7 cellular contexts compared by ENCODE assay signal in genomic region chr4:4542824-4543485, GRCh38.
DNase-seq lines count a peak whose midpoint lies in the region; ATAC-seq and TF ChIP-seq lines count a peak whose summit lies in the region.

No MANE protein-coding gene starts in this region.

- no peaks in the 10 kb centered on the region for H3K4me1 ChIP-seq in NT2/D1 (ENCODE audit: insufficient read depth, insufficient read length)

- peak overlapping the region; percentile 95 for H3K9ac ChIP-seq in NT2/D1 (ENCODE audit: insufficient read length, low read depth)

- peaks cover 24% of the 10 kb centered on the region for H3K36me3 ChIP-seq in NT2/D1 (ENCODE audit: insufficient read depth, insufficient read length, low read length)

- ATAC-seq in HG03521 (IDR thresholded peaks at IDR 0.05; ENCODE audit: unreplicated experiment), result no peak

- DNase-seq in GM12864 (ENCODE audit: low read depth), result no peak
- DNase-seq in NT2/D1 (ENCODE audit: low read depth, low spot score), result no peak
- DNase-seq in epithelial cell of esophagus (ENCODE audit: low read depth), result peak; percentile 8
- no peak for DNase-seq in retinal pigment epithelial cell (ENCODE audit: low read depth)
- DNase-seq in effector CD4-positive, alpha-beta T cell, result no peak
- no peak for DNase-seq in GM19240 (ENCODE audit: insufficient read length, low spot score)

- H3K4me3 ChIP-seq in GM12864 (ENCODE audit: low read depth, low read length), result peak overlapping the region; percentile 94
- H3K4me3 ChIP-seq in NT2/D1 (ENCODE audit: insufficient read length, low read depth), result peak overlapping the region; percentile 86
- H3K4me3 ChIP-seq in epithelial cell of esophagus (ENCODE audit: low read length), result peak overlapping the region; percentile 98
- peak overlapping the region; percentile 95 for H3K4me3 ChIP-seq in retinal pigment epithelial cell (ENCODE audit: low read length)

- no peaks in the 10 kb centered on the region for H3K9me3 ChIP-seq in NT2/D1 (ENCODE audit: insufficient read depth, low read length)

- no peak for TF ChIP-seq CTCF in GM12864 (IDR thresholded peaks at IDR 0.05; ENCODE audit: low read depth, low read length, missing control alignments)
- no peak for TF ChIP-seq CTCF in epithelial cell of esophagus (IDR thresholded peaks at IDR 0.05; ENCODE audit: insufficient read depth, low read depth, low read length, missing control alignments)
- no peak for TF ChIP-seq CTCF in retinal pigment epithelial cell (conservative IDR thresholded peaks at IDR 0.05; ENCODE audit: low read depth, low read length)

- no peaks in the 10 kb centered on the region for H3K27me3 ChIP-seq in NT2/D1 (ENCODE audit: insufficient read depth, insufficient read length)
